ENCODE assay signal across 21 cellular contexts in the genomic region with DNA sequence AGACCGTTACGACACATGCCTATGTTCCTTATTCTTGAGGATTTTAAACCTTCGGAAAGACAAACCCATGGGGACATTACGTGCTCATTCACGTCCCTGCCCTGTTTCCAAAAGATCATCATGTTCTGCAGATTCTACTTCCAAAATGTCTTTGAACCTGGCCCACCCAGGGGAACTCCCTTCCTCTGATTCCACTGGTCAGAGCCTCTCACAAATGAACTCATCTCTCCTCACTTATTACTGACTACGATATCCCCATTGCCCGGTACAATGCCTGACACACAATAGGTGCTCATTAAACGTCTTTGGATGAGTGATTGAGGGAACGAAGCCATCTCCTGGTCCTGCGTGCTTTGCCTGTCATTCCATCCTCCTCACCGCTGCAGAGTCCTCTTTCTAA.
"Had no signal": no experiment of that assay in that cellular context is flagged by ENCODE, and none has a peak within 500 bp of the region (broad histone marks: within the 10 kb centered on the region; RNA-seq: fewer than 3 reads in every experiment).

No MANE protein-coding gene starts in this region.

- DNase-seq: IMR-90, Karpas-422, KG1, MG63, NCI-H1092, NCI-H1105 treated with DMSO at 0.1 percent for 48 hours, NCI-H1417 treated with DMSO at 0.1 percent for 48 hours, NCI-H146, NCI-H1694 treated with DMSO at 0.1 percent for 48 hours, NCI-H1930, NCI-H2081, NCI-H2107, NCI-H2227 treated with DMSO at 0.1 percent for 48 hours, NCI-H524, NCI-H526 treated with DMSO at 0.1 percent for 48 hours, NCI-H748 treated with DMSO at 0.1 percent for 48 hours, Right ventricle myocardium superior, RPMI8226, SJCRH30 had no signal

- H3K27ac ChIP-seq: SJCRH30 had no signal

- ATAC-seq: HepG2, SK-N-SH treated with all-trans-retinoic acid at 6 μM for 48 hours had no signal
